Comparison of ENCODE assay signal across 1 cellular context in genomic region chr1:224301391-224301790, GRCh38.
TF ChIP-seq lines count a peak whose summit lies in the region.

No MANE protein-coding gene starts in this region.

TF ChIP-seq in IMR-90, 13 proteins besides CTCF, POLR2A, EP300 and RAD21:
- TF ChIP-seq MAFK (IDR thresholded peaks at IDR 0.05; ENCODE audit: low read depth, low read length) (no peak), MXI1 (IDR thresholded peaks at IDR 0.05; ENCODE audit: borderline replicate concordance, low read depth, low read length) (no peak), RCOR1 (IDR thresholded peaks at IDR 0.05; ENCODE audit: insufficient replicate concordance, low read length) (no peak), NFE2L2 (IDR thresholded peaks at IDR 0.05; ENCODE audit: low read depth, low read length) (no peak), MAZ (IDR thresholded peaks at IDR 0.05; ENCODE audit: borderline replicate concordance, low read depth, low read length) (no peak), BHLHE40 (IDR thresholded peaks at IDR 0.05; ENCODE audit: low read depth, low read length) (no peak)
- TF ChIP-seq, protein P1, sequence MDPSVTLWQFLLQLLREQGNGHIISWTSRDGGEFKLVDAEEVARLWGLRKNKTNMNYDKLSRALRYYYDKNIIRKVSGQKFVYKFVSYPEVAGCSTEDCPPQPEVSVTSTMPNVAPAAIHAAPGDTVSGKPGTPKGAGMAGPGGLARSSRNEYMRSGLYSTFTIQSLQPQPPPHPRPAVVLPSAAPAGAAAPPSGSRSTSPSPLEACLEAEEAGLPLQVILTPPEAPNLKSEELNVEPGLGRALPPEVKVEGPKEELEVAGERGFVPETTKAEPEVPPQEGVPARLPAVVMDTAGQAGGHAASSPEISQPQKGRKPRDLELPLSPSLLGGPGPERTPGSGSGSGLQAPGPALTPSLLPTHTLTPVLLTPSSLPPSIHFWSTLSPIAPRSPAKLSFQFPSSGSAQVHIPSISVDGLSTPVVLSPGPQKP (IDR thresholded peaks at IDR 0.05; ENCODE audit: borderline replicate concordance, low read depth, low read length) = no peak
- TF ChIP-seq, protein P2, sequence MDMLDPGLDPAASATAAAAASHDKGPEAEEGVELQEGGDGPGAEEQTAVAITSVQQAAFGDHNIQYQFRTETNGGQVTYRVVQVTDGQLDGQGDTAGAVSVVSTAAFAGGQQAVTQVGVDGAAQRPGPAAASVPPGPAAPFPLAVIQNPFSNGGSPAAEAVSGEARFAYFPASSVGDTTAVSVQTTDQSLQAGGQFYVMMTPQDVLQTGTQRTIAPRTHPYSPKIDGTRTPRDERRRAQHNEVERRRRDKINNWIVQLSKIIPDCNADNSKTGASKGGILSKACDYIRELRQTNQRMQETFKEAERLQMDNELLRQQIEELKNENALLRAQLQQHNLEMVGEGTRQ (IDR thresholded peaks at IDR 0.05; ENCODE audit: low read depth, low read length) = no peak
TF ChIP-seq in IMR-90: peak in this region for 0.
